ENCODE assay signal across 18 cellular contexts in the genomic region with DNA sequence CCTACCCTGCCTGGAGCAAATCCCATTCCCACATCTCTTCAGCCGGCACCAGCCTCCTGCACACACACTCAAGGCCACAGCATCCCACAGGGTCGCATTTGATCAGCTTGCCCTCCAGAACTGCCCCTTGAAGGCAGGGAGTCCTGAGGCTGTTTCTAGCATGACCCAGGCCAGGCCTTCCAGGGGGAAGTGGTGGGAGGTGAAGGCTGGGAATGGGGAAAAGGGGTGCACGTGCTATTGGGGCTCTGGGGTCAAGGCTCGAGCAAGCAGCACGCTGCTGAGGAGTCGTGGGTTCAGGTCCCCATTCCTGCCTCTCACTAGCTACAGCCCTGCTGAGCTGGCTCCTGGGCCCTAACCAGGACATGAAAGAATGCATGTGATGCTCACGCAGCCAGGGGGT. TPM values are rescaled to one million over a fixed set of nuclear protein-coding genes. Genes with fewer than 3 reads are reported as not detected.
DNase-seq lines count a peak whose midpoint lies in the region; ATAC-seq, FAIRE-seq and TF ChIP-seq lines count a peak whose summit lies in the region.
"Had no signal": no experiment of that assay in that cellular context is flagged by ENCODE, and none has a peak within 500 bp of the region (broad histone marks: within the 10 kb centered on the region; RNA-seq: fewer than 3 reads in every experiment).

No MANE protein-coding gene starts in this region.

- H3K4me3 ChIP-seq in H1 (ENCODE audit: extremely low read depth in 1 of 4, insufficient read depth in 2 of 4, low read depth in 3 of 4, low read length in 4 of 4) = no peak overlapping the region

- CTCF ChIA-PET in WTC11 (lab: Charles Lee) (interaction anchor here (1.3 to 2.4 kb wide), 2 partner anchors 8 to 26 kb away, joined by 3 to 13 read pairs; no protein-coding TSS in a partner anchor), H1 (lab: Charles Lee; ENCODE audit: partially characterized antibody) (interaction anchor here (1.0 to 5.5 kb wide), 9 partner anchors 8 to 30 kb away, joined by 3 to 30 read pairs (median 4); no protein-coding TSS in a partner anchor)

- no peak overlapping the region for H2BK12ac ChIP-seq in H1 (ENCODE audit: low read depth, low read length)

- H3K27me3 ChIP-seq in H1 (replicated peaks in 1 of 4; ENCODE audit: control insufficient read depth in 3 of 4, extremely low read depth in 1 of 4, insufficient read depth in 3 of 4, low read length in 3 of 4) = no peaks in the 10 kb centered on the region; a peak in 1 of 7 replicates

- no peak overlapping the region for H2BK20ac ChIP-seq in H1 (ENCODE audit: low read length)

- no peak for ATAC-seq in activated T-cell treated with anti-CD3 and anti-CD28 coated beads, Interleukin-2, amount 50 U/mL, for 4 hours
- ATAC-seq in WTC11 = no peak
- ATAC-seq in stimulated activated effector memory CD8-positive, alpha-beta T cell treated with anti-CD3 and anti-CD28 coated beads, Interleukin-12 subunit alpha, Interleukin-12 subunit beta, amount 100 ng/mL, for 72 hours = peak; percentile 3
- ATAC-seq in left ventricle myocardium superior = no peak
- ATAC-seq in HG02981 (IDR thresholded peaks at IDR 0.05; ENCODE audit: unreplicated experiment) = no peak
- ATAC-seq: activated CD4-positive, CD25-positive, alpha-beta regulatory T cell treated with anti-CD3 and anti-CD28 coated beads, Interleukin-2, amount 50 U/mL, for 24 hours; stimulated activated naive CD8-positive, alpha-beta T cell treated with anti-CD3 and anti-CD28 coated beads, Interleukin-15, Interleukin-2, amounts not matched to agents 100 U/mL and 50 U/mL, for 24 hours; T-helper 17 cell had no signal

- no peak overlapping the region for H2BK15ac ChIP-seq in H1 (ENCODE audit: low read length)

- H3K27me3 Mint-ChIP-seq in activated T-cell treated with anti-CD3 and anti-CD28 coated beads, Interleukin-2, amount 50 U/mL, for 24 hours = no peaks in the 10 kb centered on the region
- no peaks in the 10 kb centered on the region for H3K27me3 Mint-ChIP-seq in activated T-cell treated with anti-CD3 and anti-CD28 coated beads, Interleukin-2, amount 50 U/mL, for 4 hours (ENCODE audit: low read depth)
- H3K27me3 Mint-ChIP-seq in WTC11 (ENCODE audit: low read depth) = no peaks in the 10 kb centered on the region

- no peak for TF ChIP-seq POLR2A in H1 (IDR thresholded peaks at IDR 0.05; ENCODE audit: control extremely low read depth in 1 of 2, low read depth in 2 of 2, low read length in 2 of 2)

- FAIRE-seq in H1 (lab: Jason Lieb, UNC) = no peak

- peaks cover 0 to 6% (median 1%) of the 10 kb centered on the region in 4 experiments; a peak in 4 of 8 replicates for H3K36me3 ChIP-seq in H1 (ENCODE audit: control insufficient read depth in 2 of 4, insufficient read depth in 4 of 4, low read length in 3 of 4)

- no peak overlapping the region for H3K18ac ChIP-seq in H1 (ENCODE audit: extremely low read depth, low read length)

- H3K4me2 ChIP-seq in H1 (ENCODE audit: insufficient read depth in 1 of 2, low read depth in 2 of 2, low read length in 2 of 2) = no peak overlapping the region

- H3K9me3 ChIP-seq in H1 (ENCODE audit: insufficient read depth in 2 of 2, low read depth in 1 of 2, low read length in 1 of 2) = no peaks in the 10 kb centered on the region

- H3K4ac ChIP-seq in H1 (replicated peaks; ENCODE audit: insufficient read length, low read depth, low read length) = no peak overlapping the region

- intact Hi-C loops in left ventricle myocardium superior (cut with micrococcal nuclease) = no loop called here

- no peak overlapping the region for H3K9ac ChIP-seq in H1 (replicated peaks in 1 of 4; ENCODE audit: extremely low read depth in 1 of 4, low read depth in 3 of 4, low read length in 3 of 4)

- peaks cover 0 to 10% (median 3%) of the 10 kb centered on the region in 4 experiments; a peak in 5 of 7 replicates for H3K4me1 ChIP-seq in H1 (replicated peaks in 1 of 4; ENCODE audit: control insufficient read depth in 3 of 4, insufficient read depth in 4 of 4, low read length in 3 of 4)

- no peak overlapping the region for H4K8ac ChIP-seq in H1 (ENCODE audit: extremely low read depth, insufficient read depth, low read length)

- peaks cover 0 to 3% of the 10 kb centered on the region in 2 experiments for H4K20me1 ChIP-seq in H1 (replicated peaks in 1 of 2; ENCODE audit: control insufficient read depth in 1 of 2, insufficient read depth in 2 of 2, low read length in 2 of 2)

- no peak overlapping the region for H2BK120ac ChIP-seq in H1 (replicated peaks; ENCODE audit: low read depth, low read length)

- no peak overlapping the region for H4K5ac ChIP-seq in H1 (ENCODE audit: insufficient read length, low read depth, low read length)

- H3K79me2 ChIP-seq in H1 (ENCODE audit: control insufficient read depth in 1 of 2, insufficient read depth in 2 of 2, low read length in 2 of 2) = no peaks in the 10 kb centered on the region

- H3K23ac ChIP-seq in H1 (ENCODE audit: insufficient read length) = no peak overlapping the region

- TF ChIP-seq CTCF in WTC11 (IDR thresholded peaks at IDR 0.05) = no peak
- TF ChIP-seq CTCF in H1 (IDR thresholded peaks at IDR 0.05; ENCODE audit: control extremely low read depth in 1 of 3, insufficient read depth in 1 of 3, low read depth in 1 of 3, low read length in 3 of 3) = no peak

- POLR2A ChIA-PET in WTC11 (lab: Charles Lee) = interaction anchor here (1.7 kb wide), 1 partner anchor 25 kb away, joined by 5 read pairs; the partner anchor contains the start of gene SEMA7A
- POLR2A ChIA-PET in H1 (lab: Charles Lee; ENCODE audit: partially characterized antibody) = interaction anchor here (0.8 to 2.4 kb wide), 4 partner anchors 8 to 15 kb away, joined by 3 to 5 read pairs (median 3); no protein-coding TSS in a partner anchor

- H3K4me1 Mint-ChIP-seq in activated T-cell treated with anti-CD3 and anti-CD28 coated beads, Interleukin-2, amount 50 U/mL, for 24 hours (ENCODE audit: low read depth) = peaks cover 43% of the 10 kb centered on the region
- H3K4me1 Mint-ChIP-seq in activated T-cell treated with anti-CD3 and anti-CD28 coated beads, Interleukin-2, amount 50 U/mL, for 4 hours (ENCODE audit: low read depth) = peaks cover 25% of the 10 kb centered on the region
- peaks cover 3% of the 10 kb centered on the region; the same call in 1 of the 2 replicates for H3K4me1 Mint-ChIP-seq in WTC11
- H3K4me1 Mint-ChIP-seq in stimulated activated effector memory CD8-positive, alpha-beta T cell treated with anti-CD3 and anti-CD28 coated beads, Interleukin-12 subunit alpha, Interleukin-12 subunit beta, amount 100 ng/mL, for 72 hours = peaks cover 42% of the 10 kb centered on the region

- WGBS in H1 (ENCODE audit: extremely low coverage in 1 of 2, insufficient coverage in 1 of 2, insufficient read length in 1 of 2, insufficient replicate concordance in 2 of 2, low coverage in 1 of 2, low lambda C conversion rate in 2 of 2, missing lambda C conversion rate in 1 of 2), 2 experiments = 87% methylated on average over 7 of the region's 7 CpGs; no CpG with 5 or more reads in 1 of the 2 experiments

- peaks cover 70% of the 10 kb centered on the region for H3K36me3 Mint-ChIP-seq in activated T-cell treated with anti-CD3 and anti-CD28 coated beads, Interleukin-2, amount 50 U/mL, for 24 hours (ENCODE audit: low read depth)
- peaks cover 28% of the 10 kb centered on the region for H3K36me3 Mint-ChIP-seq in activated T-cell treated with anti-CD3 and anti-CD28 coated beads, Interleukin-2, amount 50 U/mL, for 4 hours (ENCODE audit: insufficient read depth)
- peaks cover 6% of the 10 kb centered on the region; the same call in 1 of the 2 replicates for H3K36me3 Mint-ChIP-seq in WTC11
- H3K36me3 Mint-ChIP-seq in stimulated activated effector memory CD8-positive, alpha-beta T cell treated with anti-CD3 and anti-CD28 coated beads, Interleukin-12 subunit alpha, Interleukin-12 subunit beta, amount 100 ng/mL, for 72 hours = peaks cover 61% of the 10 kb centered on the region

- no peaks in the 10 kb centered on the region for H3K9me3 Mint-ChIP-seq in activated T-cell treated with anti-CD3 and anti-CD28 coated beads, Interleukin-2, amount 50 U/mL, for 24 hours
- no peaks in the 10 kb centered on the region for H3K9me3 Mint-ChIP-seq in activated T-cell treated with anti-CD3 and anti-CD28 coated beads, Interleukin-2, amount 50 U/mL, for 4 hours
- H3K9me3 Mint-ChIP-seq in WTC11 = no peaks in the 10 kb centered on the region
- no peaks in the 10 kb centered on the region for H3K9me3 Mint-ChIP-seq in stimulated activated effector memory CD8-positive, alpha-beta T cell treated with anti-CD3 and anti-CD28 coated beads, Interleukin-12 subunit alpha, Interleukin-12 subunit beta, amount 100 ng/mL, for 72 hours

- no peaks in the 10 kb centered on the region for H3K79me1 ChIP-seq in H1 (ENCODE audit: low read depth, low read length)

- H3K27ac ChIP-seq in H1 (ENCODE audit: low read depth, low read length) = no peak overlapping the region

- no peaks in the 10 kb centered on the region for H3K23me2 ChIP-seq in H1 (ENCODE audit: low read depth, low read length)

- H2AK5ac ChIP-seq in H1 (ENCODE audit: low read depth, low read length) = no peak overlapping the region

- H3K27ac Mint-ChIP-seq in activated T-cell treated with anti-CD3 and anti-CD28 coated beads, Interleukin-2, amount 50 U/mL, for 24 hours = peak overlapping the region; percentile 80
- peak overlapping the region; percentile 14; the same call in 1 of the 2 replicates for H3K27ac Mint-ChIP-seq in WTC11
- peak overlapping the region; percentile 77 for H3K27ac Mint-ChIP-seq in stimulated activated effector memory CD8-positive, alpha-beta T cell treated with anti-CD3 and anti-CD28 coated beads, Interleukin-12 subunit alpha, Interleukin-12 subunit beta, amount 100 ng/mL, for 72 hours
- H3K27ac Mint-ChIP-seq: T-helper 17 cell had no signal

- TF ChIP-seq EP300 in H1 (IDR thresholded peaks at IDR 0.05; ENCODE audit: borderline replicate concordance in 1 of 2, low read depth in 2 of 2, low read length in 2 of 2) = no peak

- no peak for TF ChIP-seq RAD21 in H1 (IDR thresholded peaks at IDR 0.05 in 1 of 2, conservative IDR thresholded peaks at IDR 0.05 in 1 of 2; ENCODE audit: low read depth in 2 of 2, low read length in 2 of 2)

- H2AFZ ChIP-seq in H1 (ENCODE audit: low read length) = no peak overlapping the region

- peak overlapping the region; percentile 3; the same call in 1 of the 2 replicates for H2BK5ac ChIP-seq in H1 (ENCODE audit: low read depth, low read length)

- no peak overlapping the region for H3K4me3 Mint-ChIP-seq in activated T-cell treated with anti-CD3 and anti-CD28 coated beads, Interleukin-2, amount 50 U/mL, for 24 hours
- H3K4me3 Mint-ChIP-seq in activated T-cell treated with anti-CD3 and anti-CD28 coated beads, Interleukin-2, amount 50 U/mL, for 4 hours = no peak overlapping the region
- H3K4me3 Mint-ChIP-seq in WTC11 = no peak overlapping the region
- no peak overlapping the region for H3K4me3 Mint-ChIP-seq in stimulated activated effector memory CD8-positive, alpha-beta T cell treated with anti-CD3 and anti-CD28 coated beads, Interleukin-12 subunit alpha, Interleukin-12 subunit beta, amount 100 ng/mL, for 72 hours
- H3K4me3 Mint-ChIP-seq: T-helper 17 cell had no signal

- no peak overlapping the region for H3K56ac ChIP-seq in H1 (replicated peaks; ENCODE audit: insufficient read length, low read depth, low read length)

- H4K91ac ChIP-seq in H1 (replicated peaks; ENCODE audit: insufficient read length, low read length) = no peak overlapping the region

- no peak for DNase-seq in activated T-cell treated with anti-CD3 and anti-CD28 coated beads, Interleukin-2, amount 50 U/mL, for 24 hours
- DNase-seq in activated T-cell treated with anti-CD3 and anti-CD28 coated beads, Interleukin-2, amount 50 U/mL, for 4 hours = no peak
- DNase-seq in WTC11 (ENCODE audit: low spot score) (no peak), H1 (ENCODE audit: low read depth in 1 of 2, low spot score in 2 of 2) (no peak), left ventricle myocardium superior (no peak)
- DNase-seq in stimulated activated effector memory CD8-positive, alpha-beta T cell treated with anti-CD3 and anti-CD28 coated beads, Interleukin-12 subunit alpha, Interleukin-12 subunit beta, amount 100 ng/mL, for 72 hours (ENCODE audit: low spot score in 2 of 2) = no peak
- DNase-seq in activated CD8-positive, alpha-beta memory T cell treated with anti-CD3 and anti-CD28 coated beads, Interleukin-2, amount 50 U/mL, for 4 hours = no peak
- DNase-seq: anterior cingulate cortex; H7; NCI-H1694 treated with DMSO at 0.1 percent for 48 hours; NCI-H446; NK-92 treated with Interleukin-12 subunit alpha and Interleukin-12 subunit beta, amount 100 ng/mL, for 24 hours; posterior cingulate gyrus; SHP77 treated with DMSO at 0.1 percent for 48 hours; stimulated activated naive CD8-positive, alpha-beta T cell treated with anti-CD3 and anti-CD28 coated beads, Interleukin-15, Interleukin-2, amounts not matched to agents 100 U/mL and 50 U/mL, for 24 hours; T-helper 17 cell had no signal

- H3K14ac ChIP-seq in H1 (ENCODE audit: insufficient read length) = no peak overlapping the region

RNA-seq across cellular contexts. Expression of gene SEMA7A, which starts 24.9 kb away (rescaled TPM):
- total RNA-seq in activated T-cell treated with anti-CD3 and anti-CD28 coated beads, Interleukin-2, amount 50 U/mL, for 4 hours = 100 to 1,000 TPM; 187 to 215 (median 195) TPM
- 13.7 to 17.9 TPM (median 14.2 TPM) in 3 replicates for total RNA-seq in WTC11 (2021)
- 14.6 and 15.0 TPM in 2 replicates for total RNA-seq in H1 (2021; fragmentation: NEBNext Ultra II Directional; extraction: Animal tissue kit (Norgen Biotek cat#: 25700))
- polyA plus RNA-seq in H1 (2011; rRNA removed) = 10.7 and 13.4 TPM in 2 replicates
- 10.9 TPM for polyA plus RNA-seq in H1 (2011; cell fraction: cytosol; rRNA removed)
- polyA plus RNA-seq in H1 (2011; cell fraction: nucleus; rRNA removed) = 19.2 TPM
- polyA plus RNA-seq in H1 (2012, experiment 1 of 2) = 10.5 to 14.0 TPM (median 12.0 TPM) in 4 replicates
- polyA plus RNA-seq in H1 (2012, experiment 2 of 2) = 11.5 TPM
- polyA plus RNA-seq in H1 (2013, experiment 1 of 2) = 16.7 TPM
- polyA plus RNA-seq in H1 (2013, experiment 2 of 2) = 16.7 TPM
- 10.7 and 12.5 TPM in 2 replicates for polyA minus RNA-seq in H1 (2011; rRNA and poly(A)+ RNA removed)
- 4.6 TPM for polyA minus RNA-seq in H1 (2011; cell fraction: cytosol; rRNA and poly(A)+ RNA removed)
- polyA minus RNA-seq in H1 (2011; cell fraction: nucleus; rRNA and poly(A)+ RNA removed) = 9.5 TPM
- 1.3 TPM for total RNA-seq in left ventricle myocardium superior

RNA-seq across cellular contexts. Expression of gene CYP11A1, which starts 41.4 kb away (rescaled TPM):
- under 1 TPM; 0.33 to 0.41 (median 0.40) TPM for total RNA-seq in activated T-cell treated with anti-CD3 and anti-CD28 coated beads, Interleukin-2, amount 50 U/mL, for 4 hours
- total RNA-seq in WTC11 (2021) (3.4 to 4.1 TPM (median 3.8 TPM) in 3 replicates), left ventricle myocardium superior (0.55 TPM)
- total RNA-seq in H1 (2021; fragmentation: NEBNext Ultra II Directional; extraction: Animal tissue kit (Norgen Biotek cat#: 25700)) = 1.9 and 3.3 TPM in 2 replicates
- 7.2 and 7.5 TPM in 2 replicates for polyA plus RNA-seq in H1 (2011; rRNA removed)
- polyA plus RNA-seq in H1 (2011; cell fraction: cytosol; rRNA removed) = 6.9 TPM
- 7.1 TPM for polyA plus RNA-seq in H1 (2011; cell fraction: nucleus; rRNA removed)
- polyA plus RNA-seq in H1 (2012, experiment 1 of 2) = 3.6 to 5.9 TPM (median 4.9 TPM) in 4 replicates
- polyA plus RNA-seq in H1 (2012, experiment 2 of 2) = 4.9 TPM
- 2.0 TPM for polyA plus RNA-seq in H1 (2013, experiment 1 of 2)
- 2.0 TPM for polyA plus RNA-seq in H1 (2013, experiment 2 of 2)
- polyA minus RNA-seq in H1 (2011; rRNA and poly(A)+ RNA removed) = 6.3 and 7.6 TPM in 2 replicates
- polyA minus RNA-seq in H1 (2011; cell fraction: cytosol; rRNA and poly(A)+ RNA removed) = 4.3 TPM
- polyA minus RNA-seq in H1 (2011; cell fraction: nucleus; rRNA and poly(A)+ RNA removed) = 2.8 TPM
- total RNA-seq: T-helper 17 cell had no signal

RNA-seq across cellular contexts. Expression of gene UBL7, which starts 52.1 kb away (rescaled TPM):
- total RNA-seq in activated T-cell treated with anti-CD3 and anti-CD28 coated beads, Interleukin-2, amount 50 U/mL, for 4 hours = 10 to 100 TPM; 53.4 to 60.1 (median 59.2) TPM
- total RNA-seq in WTC11 (2021) = 62.1 to 70.1 TPM (median 70.1 TPM) in 3 replicates
- total RNA-seq in H1 (2021; fragmentation: NEBNext Ultra II Directional; extraction: Animal tissue kit (Norgen Biotek cat#: 25700)) = 71.5 and 76.7 TPM in 2 replicates
- polyA plus RNA-seq in H1 (2011; rRNA removed) = 183 and 186 TPM in 2 replicates
- 101 TPM for polyA plus RNA-seq in H1 (2011; cell fraction: cytosol; rRNA removed)
- 85.9 TPM for polyA plus RNA-seq in H1 (2011; cell fraction: nucleus; rRNA removed)
- 56.4 to 78.9 TPM (median 73.2 TPM) in 4 replicates for polyA plus RNA-seq in H1 (2012, experiment 1 of 2)
- 143 TPM for polyA plus RNA-seq in H1 (2012, experiment 2 of 2)
- polyA plus RNA-seq in H1 (2013, experiment 1 of 2) = 41.2 TPM
- 42.3 TPM for polyA plus RNA-seq in H1 (2013, experiment 2 of 2)
- polyA minus RNA-seq in H1 (2011; rRNA and poly(A)+ RNA removed) = 83.6 and 88.4 TPM in 2 replicates
- polyA minus RNA-seq in H1 (2011; cell fraction: cytosol; rRNA and poly(A)+ RNA removed) = 31.5 TPM
- 27.7 TPM for polyA minus RNA-seq in H1 (2011; cell fraction: nucleus; rRNA and poly(A)+ RNA removed)
- 55.1 TPM for total RNA-seq in left ventricle myocardium superior

Comparison
In these comparisons a context has a peak if more than half of its experiments do, and no peak if none do; other contexts are left out.
1. H3K27ac Mint-ChIP-seq: peak in every context shown above with its lines; median percentile 80 in activated T-cell treated with anti-CD3 and anti-CD28 coated beads, Interleukin-2, amount 50 U/mL, for 24 hours; 77 in stimulated activated effector memory CD8-positive, alpha-beta T cell treated with anti-CD3 and anti-CD28 coated beads, Interleukin-12 subunit alpha, Interleukin-12 subunit beta, amount 100 ng/mL, for 72 hours; 14 in WTC11.